Comparison of ENCODE assay signal across 12 cellular contexts in the genomic region with DNA sequence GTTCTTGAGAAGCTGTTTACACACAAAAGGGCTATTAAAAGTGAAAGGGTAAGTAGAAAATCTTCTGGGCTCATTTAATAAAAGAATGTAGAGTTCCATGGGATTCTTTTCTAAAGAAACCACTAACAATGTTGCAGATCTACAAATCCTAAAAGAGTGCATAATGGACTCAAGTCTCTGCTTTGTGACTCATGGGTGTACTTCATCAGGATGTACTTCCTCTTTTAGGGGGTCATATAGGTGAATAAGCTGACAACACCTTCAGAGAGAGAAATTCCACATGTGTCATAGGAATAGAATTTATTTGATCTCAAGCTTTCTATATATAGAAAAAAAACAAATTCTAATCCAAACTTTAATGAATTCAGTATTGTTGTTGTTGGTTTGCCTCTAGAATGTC.
DNase-seq lines count a peak whose midpoint lies in the region; ATAC-seq and TF ChIP-seq lines count a peak whose summit lies in the region.
"Had no signal": no experiment of that assay in that cellular context is flagged by ENCODE, and none has a peak within 500 bp of the region (broad histone marks: within the 10 kb centered on the region; RNA-seq: fewer than 3 reads in every experiment).

No MANE protein-coding gene starts in this region.

- CTCF ChIA-PET in HCT116 (lab: Charles Lee) = no interaction called here

- in situ Hi-C loops in ACHN (cut with HindIII; ENCODE audit: low pct_ligation_motif_present, low pct_unique_long_range_greater_than_20kb, low sequenced_read_pairs) = no loop called here

- TF ChIP-seq RAD21 in HCT116 (IDR thresholded peaks at IDR 0.05; ENCODE audit: low read depth) = no peak; the same call in none of the 2 replicates

- DNase-seq in ACHN (peak; percentile 71), HCT116 (ENCODE audit: low read depth, low spot score) (peak; percentile 97), SW480 (ENCODE audit: low spot score) (peak; percentile 95), foreskin melanocyte (peak; percentile 37), psoas muscle (no peak), NCI-H1436 (lab: John Stamatoyannopoulos, UW) (no peak)
- DNase-seq: activated CD4-positive, alpha-beta T cell treated with anti-CD3 and anti-CD28 coated beads for 4 hours; thyroid gland had no signal

- no peaks in the 10 kb centered on the region for H3K27me3 ChIP-seq in HCT116 (ENCODE audit: insufficient read depth, low read length)
- H3K27me3 ChIP-seq in psoas muscle (ENCODE audit: insufficient read depth in 3 of 3, low read length in 2 of 3) = no peaks in the 10 kb centered on the region
- H3K27me3 ChIP-seq: BLaER1, thyroid gland had no signal

- peaks cover 79 to 95% of the 10 kb centered on the region in 2 experiments for H3K4me1 ChIP-seq in HCT116 (ENCODE audit: control insufficient read depth in 1 of 2, insufficient read depth in 2 of 2, low read length in 2 of 2)
- peaks cover 43% of the 10 kb centered on the region for H3K4me1 ChIP-seq in psoas muscle
- H3K4me1 ChIP-seq: BLaER1 had no signal

- no peaks in the 10 kb centered on the region for H3K36me3 ChIP-seq in HCT116 (ENCODE audit: control insufficient read depth in 1 of 2, insufficient read depth in 2 of 2, low read length in 2 of 2)
- H3K36me3 ChIP-seq in psoas muscle (ENCODE audit: insufficient read depth in 1 of 2, low read depth in 1 of 2) = no peaks in the 10 kb centered on the region
- H3K36me3 ChIP-seq: BLaER1, thyroid gland had no signal

- H3K9me3 ChIP-seq in HCT116 (ENCODE audit: control insufficient read depth in 1 of 2, insufficient read depth in 1 of 2, low read depth in 1 of 2, low read length in 2 of 2) (no peaks in the 10 kb centered on the region), psoas muscle (peaks cover 8% of the 10 kb centered on the region)
- H3K9me3 ChIP-seq: BLaER1, thyroid gland had no signal

- no peak overlapping the region for H2AFZ ChIP-seq in HCT116 (ENCODE audit: low read depth, low read length, poor library complexity, severe bottlenecking)

- intact Hi-C loops in HCT116 (cut with micrococcal nuclease) (loop anchor here (5.0 to 10.0 kb wide), 3 partner anchors 58 to 245 kb away; no protein-coding TSS in a partner anchor), psoas muscle (cut with DNase I) (no loop called here)

- POLR2A ChIA-PET in HCT116 (lab: Charles Lee) = interaction anchor here (0.6 kb wide), 1 partner anchor 109 kb away, joined by 3 read pairs; no protein-coding TSS in a partner anchor

- H3K9me2 ChIP-seq in HCT116 (ENCODE audit: insufficient read depth) = no peaks in the 10 kb centered on the region

- H4K20me1 ChIP-seq in HCT116 (ENCODE audit: insufficient read depth) = no peaks in the 10 kb centered on the region
- H4K20me1 ChIP-seq: BLaER1 had no signal

- H3K79me2 ChIP-seq in HCT116 (ENCODE audit: insufficient read depth, low read length) = peaks cover 53% of the 10 kb centered on the region

- peak; percentile 74 for ATAC-seq in HCT116
- ATAC-seq in psoas muscle = no peak
- ATAC-seq in HG02981 (IDR thresholded peaks at IDR 0.05; ENCODE audit: unreplicated experiment) = no peak
- ATAC-seq in HG03378 (IDR thresholded peaks at IDR 0.05; ENCODE audit: unreplicated experiment) = no peak
- ATAC-seq: activated T-helper 17 cell treated with anti-CD3 and anti-CD28 coated beads, Interleukin-2, amount 50 U/mL, for 72 hours had no signal

- H3K27ac ChIP-seq in HCT116 (ENCODE audit: low read depth, low read length) (peak overlapping the region; percentile 97), psoas muscle (no peak overlapping the region)
- H3K27ac ChIP-seq: BLaER1 had no signal

- RAD21 ChIA-PET in HCT116 (lab: Charles Lee; ENCODE audit: low non-redundant PET in 1 of 2, low total read pairs in 2 of 2, uncharacterized antibody in 2 of 2, unreplicated experiment in 2 of 2) = interaction anchor here in 1 of 2 experiments (1.2 kb wide), 1 partner anchor 96 kb away, joined by 3 read pairs; no protein-coding TSS in a partner anchor

- peak overlapping the region in 1 of 2 experiments; percentile 11; a peak in 1 of 4 replicates for H3K4me3 ChIP-seq in HCT116 (replicated peaks in 1 of 2; ENCODE audit: low read depth in 1 of 2, low read length in 2 of 2)
- H3K4me3 ChIP-seq in psoas muscle = no peak overlapping the region
- H3K4me3 ChIP-seq: BLaER1, thyroid gland had no signal

- TF ChIP-seq CTCF in HCT116 (IDR thresholded peaks at IDR 0.05 in 2 of 3, conservative IDR thresholded peaks at IDR 0.05 in 1 of 3; ENCODE audit: borderline replicate concordance in 1 of 3, insufficient read depth in 1 of 3, low read depth in 2 of 3, low read length in 2 of 3) (no peak), psoas muscle (IDR thresholded peaks at IDR 0.05) (no peak)

- no TSS peak for BruUV-seq in HCT116 (replicated peaks; lab: Mats Ljungman, UMichigan)

- peak overlapping the region; percentile 71 for H3K4me2 ChIP-seq in HCT116 (ENCODE audit: low read length)
- H3K4me2 ChIP-seq: BLaER1 had no signal

- H3K9ac ChIP-seq in HCT116 (ENCODE audit: low read length) = peak overlapping the region; percentile 66
- H3K9ac ChIP-seq: BLaER1 had no signal

- TF ChIP-seq POLR2A in HCT116 (IDR thresholded peaks at IDR 0.05; ENCODE audit: borderline replicate concordance, extremely low read depth, insufficient read depth, insufficient read length) = no peak

TF ChIP-seq in HCT116, 20 proteins besides CTCF, POLR2A, EP300 and RAD21 (continues in another document):
- TF ChIP-seq SP1 (IDR thresholded peaks at IDR 0.05; ENCODE audit: low read depth) (peak; percentile 99), POLR2AphosphoS5 (IDR thresholded peaks at IDR 0.05; ENCODE audit: low read depth, low read length) (peak; percentile 59), EZH2 (IDR thresholded peaks at IDR 0.05) (no peak), SIN3A (IDR thresholded peaks at IDR 0.05; ENCODE audit: low read depth) (peak; percentile 84), JUND (IDR thresholded peaks at IDR 0.05) (peak; percentile 99), CBX3 (IDR thresholded peaks at IDR 0.05; ENCODE audit: low read depth) (peak; percentile 93), REST (IDR thresholded peaks at IDR 0.05; ENCODE audit: low read depth) (no peak), TCF7L2 (IDR thresholded peaks at IDR 0.05; ENCODE audit: borderline replicate concordance, extremely low read depth, insufficient read depth, insufficient read length) (peak; percentile 92), YY1 (IDR thresholded peaks at IDR 0.05; ENCODE audit: extremely low read depth, insufficient replicate concordance, low read depth, low read length) (peak; percentile 43), SRF (IDR thresholded peaks at IDR 0.05; ENCODE audit: low read depth) (peak; percentile 85), MAX (IDR thresholded peaks at IDR 0.05) (no peak), FOSL1 (IDR thresholded peaks at IDR 0.05; ENCODE audit: low read depth) (peak; percentile 99), ZNF274 (IDR thresholded peaks at IDR 0.05; ENCODE audit: low read depth, low read length) (no peak), EGR1 (IDR thresholded peaks at IDR 0.05; ENCODE audit: low read depth) (no peak), ZFX (IDR thresholded peaks at IDR 0.05) (no peak), EZH2phosphoT487 (IDR thresholded peaks at IDR 0.05; ENCODE audit: borderline replicate concordance) (no peak), CEBPB (IDR thresholded peaks at IDR 0.05; ENCODE audit: low read depth) (peak; percentile 84)
- TF ChIP-seq, protein P1, sequence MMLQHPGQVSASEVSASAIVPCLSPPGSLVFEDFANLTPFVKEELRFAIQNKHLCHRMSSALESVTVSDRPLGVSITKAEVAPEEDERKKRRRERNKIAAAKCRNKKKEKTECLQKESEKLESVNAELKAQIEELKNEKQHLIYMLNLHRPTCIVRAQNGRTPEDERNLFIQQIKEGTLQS (IDR thresholded peaks at IDR 0.05) = peak; percentile 67

Comparison
In these comparisons a context has a peak if more than half of its experiments do, and no peak if none do; other contexts are left out.
1. DNase-seq: peak in ACHN (single experiment), HCT116 (single experiment), SW480 (single experiment) and foreskin melanocyte (single experiment); none in psoas muscle (0 of 2) and NCI-H1436 (single experiment).